Comparison of ENCODE assay signal across 8 cellular contexts in the genomic region with DNA sequence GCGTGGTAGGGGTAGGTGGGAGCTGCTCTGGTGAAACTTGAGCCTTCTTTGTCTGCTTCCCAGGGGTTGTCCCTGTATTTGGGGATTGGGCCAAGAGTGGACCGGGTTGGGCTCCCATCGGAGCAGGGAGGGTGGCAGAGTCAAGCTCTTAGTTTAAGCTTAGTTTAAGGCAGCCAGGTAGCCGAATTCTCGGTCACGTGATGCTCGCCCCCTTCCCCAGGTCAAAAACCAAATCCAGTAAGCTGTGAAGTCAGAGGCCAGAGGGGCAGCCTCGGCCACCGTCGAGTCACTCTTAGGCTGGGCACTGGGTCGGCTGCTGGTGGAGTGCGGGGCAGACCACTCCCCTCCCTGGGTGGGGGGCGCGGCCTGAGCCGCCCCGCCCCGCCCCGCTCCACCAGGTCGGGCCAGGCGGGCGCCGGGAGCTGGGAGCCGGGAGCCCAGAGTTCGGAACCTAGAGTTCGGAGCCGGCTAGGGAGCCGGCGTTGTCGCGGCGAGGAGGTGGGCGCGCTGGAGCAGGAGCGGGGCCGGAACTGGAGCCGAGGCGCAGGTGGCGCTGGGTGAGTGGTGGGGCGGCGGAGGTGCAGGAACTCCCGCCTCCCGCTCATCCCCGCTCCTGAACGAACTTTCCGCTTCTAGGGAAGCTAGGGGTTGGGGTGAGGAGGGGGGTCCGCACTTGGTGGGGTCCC. TPM values are rescaled to one million over a fixed set of nuclear protein-coding genes. Genes with fewer than 3 reads are reported as not detected.
DNase-seq lines count a peak whose midpoint lies in the region; ATAC-seq and TF ChIP-seq lines count a peak whose summit lies in the region.

No MANE protein-coding gene starts in this region.

- TF ChIP-seq CTCF in SK-N-SH (IDR thresholded peaks at IDR 0.05) (no peak), breast epithelium (IDR thresholded peaks at IDR 0.05) (no peak)

- WGBS in SK-N-SH (ENCODE audit: low lambda C conversion rate), result 54% methylated on average over 6 of the region's 46 CpGs

- no peaks in the 10 kb centered on the region for H3K9me3 ChIP-seq in SK-N-SH
- no peaks in the 10 kb centered on the region for H3K9me3 ChIP-seq in breast epithelium

- no peak for TF ChIP-seq EP300 in SK-N-SH (IDR thresholded peaks at IDR 0.05; ENCODE audit: borderline replicate concordance in 1 of 2, low read depth in 1 of 2, low read length in 1 of 2)

- no peaks in the 10 kb centered on the region for H3K9me2 ChIP-seq in SK-N-SH

- peaks cover 34% of the 10 kb centered on the region for H3K79me2 ChIP-seq in SK-N-SH (ENCODE audit: insufficient read depth)

- peaks cover 40% of the 10 kb centered on the region for H3F3A ChIP-seq in SK-N-SH (replicated peaks; ENCODE audit: insufficient read depth)

- intact Hi-C loops in breast epithelium (cut with DNase I; ENCODE audit: low total_unique reads) (no loop called here), left colon (cut with DNase I, micrococcal nuclease) (no loop called here)

- TF ChIP-seq RAD21 in SK-N-SH (IDR thresholded peaks at IDR 0.05; ENCODE audit: low read length), result no peak

- POLR2A ChIA-PET in SK-N-SH (lab: Yijun Ruan, JAX), result interaction anchor here (0.5 to 2.2 kb wide), 6 partner anchors 9 to 69 kb away, joined by 3 to 8 read pairs (median 3); partner anchors contain the start of genes MRPL43 and TWNK

- CTCF ChIA-PET in SK-N-SH (lab: Yijun Ruan, JAX), result interaction anchor here (0.6 to 24.5 kb wide), 20 partner anchors 9 to 144 kb away, joined by 3 to 443 read pairs (median 4); partner anchors contain the start of genes MRPL43, PDZD7, SEMA4G and SFXN3

- H3K36me3 ChIP-seq in SK-N-SH (replicated peaks in 1 of 2; ENCODE audit: control insufficient read depth in 1 of 2, insufficient read depth in 2 of 2, low read length in 1 of 2) (peaks cover 3 to 22% of the 10 kb centered on the region in 2 experiments), breast epithelium (no peaks in the 10 kb centered on the region)

- H2AFZ ChIP-seq in SK-N-SH (ENCODE audit: low read depth), result peak overlapping the region; percentile 72; the same call in 1 of the 2 replicates

- peaks cover 15 to 30% of the 10 kb centered on the region in 2 experiments; a peak in 3 of 4 replicates for H3K4me1 ChIP-seq in SK-N-SH (ENCODE audit: control insufficient read depth in 1 of 2, insufficient read depth in 2 of 2, low read depth in 1 of 2, low read length in 1 of 2)
- peaks cover 8 to 10% of the 10 kb centered on the region in 2 donors for H3K4me1 ChIP-seq in breast epithelium

- peak overlapping the region; percentile 97 for H3K4me2 ChIP-seq in SK-N-SH

- DNase-seq in DMS53 (lab: John Stamatoyannopoulos, UW), result peak; percentile 82
- DNase-seq in SK-N-SH, result peak; percentile 85
- DNase-seq in breast epithelium (ENCODE audit: low spot score in 2 of 2), result no peak
- DNase-seq in left colon, result peak; percentile 58 to 65
- peak in 4 of 6 experiments; percentile 42 to 75 (median 50) for DNase-seq in stimulated activated naive CD4-positive, alpha-beta T cell (lab: John Stamatoyannopoulos, UW)
- DNase-seq in putamen (ENCODE audit: low spot score), result no peak

- ATAC-seq in HG02759 (IDR thresholded peaks at IDR 0.05; ENCODE audit: unreplicated experiment) (peak; percentile 17), left colon (peak; percentile 35), HG03175 (IDR thresholded peaks at IDR 0.05; ENCODE audit: unreplicated experiment) (no peak)

- H3K27ac ChIP-seq in SK-N-SH (ENCODE audit: low read depth in 2 of 2, low read length in 1 of 2), result peak overlapping the region; percentile 98 to 99
- peak overlapping the region; percentile 97 to 100 for H3K27ac ChIP-seq in breast epithelium

- TF ChIP-seq POLR2A in breast epithelium (IDR thresholded peaks at IDR 0.05), result no peak

- peak overlapping the region; percentile 99 for H3K9ac ChIP-seq in SK-N-SH

- H3K4me3 ChIP-seq in SK-N-SH (ENCODE audit: low read depth in 2 of 2, low read length in 1 of 2) (peak overlapping the region; percentile 66 to 90), breast epithelium (peak overlapping the region; percentile 59 to 92 (median 80))

- peaks cover 5% of the 10 kb centered on the region for H4K20me1 ChIP-seq in SK-N-SH (ENCODE audit: insufficient read depth)

- H3K27me3 ChIP-seq in SK-N-SH (ENCODE audit: insufficient read depth), result no peaks in the 10 kb centered on the region
- H3K27me3 ChIP-seq in breast epithelium, result no peaks in the 10 kb centered on the region

TF ChIP-seq in SK-N-SH, 30 proteins besides CTCF, POLR2A, EP300 and RAD21:
- TF ChIP-seq POLR2AphosphoS5 (IDR thresholded peaks at IDR 0.05; ENCODE audit: low read depth, low read length) (0 out of 2 replicates have a peak, but pooled peaks have one; percentile 37), GABPA (IDR thresholded peaks at IDR 0.05; ENCODE audit: low read depth) (peak; percentile 41; the same call in 1 of the 2 replicates), USF2 (IDR thresholded peaks at IDR 0.05; ENCODE audit: borderline replicate concordance, low read depth, low read length) (no peak), NRF1 (IDR thresholded peaks at IDR 0.05; ENCODE audit: low read depth, low read length) (no peak), USF1 (IDR thresholded peaks at IDR 0.05; ENCODE audit: borderline replicate concordance, low read depth) (peak; percentile 72)
- TF ChIP-seq, protein P1, sequence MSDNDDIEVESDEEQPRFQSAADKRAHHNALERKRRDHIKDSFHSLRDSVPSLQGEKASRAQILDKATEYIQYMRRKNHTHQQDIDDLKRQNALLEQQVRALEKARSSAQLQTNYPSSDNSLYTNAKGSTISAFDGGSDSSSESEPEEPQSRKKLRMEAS (IDR thresholded peaks at IDR 0.05; ENCODE audit: low read depth), result 0 out of 2 replicates have a peak, but pooled peaks have one; percentile 52
TF ChIP-seq in SK-N-SH: peak in this region for 4.

RNA-seq across cellular contexts. Expression of gene LZTS2, which starts 2.8 kb away (rescaled TPM):
- polyA plus RNA-seq in SK-N-SH (2012; rRNA removed), result 50.6 and 52.2 TPM in 2 replicates
- 18.5 and 31.3 TPM in 2 replicates for polyA plus RNA-seq in SK-N-SH (2012; cell fraction: cytosol; rRNA removed)
- polyA plus RNA-seq in SK-N-SH (2012; cell fraction: nucleus; rRNA removed), result 105 and 145 TPM in 2 replicates
- total RNA-seq in breast epithelium (10 to 100 TPM; 44.0 to 67.5 (median 61.3) TPM), left colon (10 to 100 TPM; 28.7 to 33.9 TPM)

RNA-seq across cellular contexts. Expression of gene TWNK, which starts 9.5 kb away (rescaled TPM):
- polyA plus RNA-seq in SK-N-SH (2012; rRNA removed), result 16.4 and 20.0 TPM in 2 replicates
- polyA plus RNA-seq in SK-N-SH (2012; cell fraction: cytosol; rRNA removed), result 16.6 and 20.2 TPM in 2 replicates
- 15.7 and 20.7 TPM in 2 replicates for polyA plus RNA-seq in SK-N-SH (2012; cell fraction: nucleus; rRNA removed)
- 1 to 10 TPM; 3.4 to 7.5 (median 5.3) TPM for total RNA-seq in breast epithelium
- 1 to 10 TPM; 3.7 to 5.8 TPM for total RNA-seq in left colon

RNA-seq across cellular contexts. Expression of gene MRPL43, which starts 9.5 kb away (rescaled TPM):
- 173 and 208 TPM in 2 replicates for polyA plus RNA-seq in SK-N-SH (2012; rRNA removed)
- polyA plus RNA-seq in SK-N-SH (2012; cell fraction: cytosol; rRNA removed), result 100 and 140 TPM in 2 replicates
- polyA plus RNA-seq in SK-N-SH (2012; cell fraction: nucleus; rRNA removed), result 160 and 186 TPM in 2 replicates
- total RNA-seq in breast epithelium (100 to 1,000 TPM in 1 of 3 donors, 10 to 100 TPM in 2; 75.4 to 104 (median 84.6) TPM), left colon (10 to 100 TPM; 66.9 to 69.3 TPM)

RNA-seq across cellular contexts. Expression of gene SEMA4G, which starts 27.5 kb away (rescaled TPM):
- 15.0 and 16.2 TPM in 2 replicates for polyA plus RNA-seq in SK-N-SH (2012; rRNA removed)
- polyA plus RNA-seq in SK-N-SH (2012; cell fraction: cytosol; rRNA removed), result 6.9 and 10.2 TPM in 2 replicates
- polyA plus RNA-seq in SK-N-SH (2012; cell fraction: nucleus; rRNA removed), result 32.3 and 32.7 TPM in 2 replicates
- total RNA-seq in breast epithelium (1 to 10 TPM in 2 of 3 donors, under 1 TPM in 1; 0.48 to 2.9 (median 2.2) TPM), left colon (100 to 1,000 TPM; 108 to 170 TPM)

RNA-seq across cellular contexts. Expression of gene PDZD7, which starts 34.1 kb away (rescaled TPM):
- 1.9 and 2.3 TPM in 2 replicates for polyA plus RNA-seq in SK-N-SH (2012; rRNA removed)
- polyA plus RNA-seq in SK-N-SH (2012; cell fraction: cytosol; rRNA removed), result 0.95 and 1.5 TPM in 2 replicates
- polyA plus RNA-seq in SK-N-SH (2012; cell fraction: nucleus; rRNA removed), result 5.4 and 6.8 TPM in 2 replicates
- total RNA-seq in breast epithelium (1 to 10 TPM in 1 of 3 donors, under 1 TPM in 2; 0.48 to 2.3 (median 0.66) TPM), left colon (under 1 TPM; 0.21 to 0.78 TPM)

Comparison
In these comparisons a context has a peak if more than half of its experiments do, and no peak if none do; other contexts are left out.
1. DNase-seq: peak in DMS53 (single experiment), SK-N-SH (single experiment), left colon (2 of 2) and stimulated activated naive CD4-positive, alpha-beta T cell (4 of 6); none in breast epithelium (0 of 2) and putamen (single experiment).